1 cellular context compared by ENCODE assay signal in genomic region chr7:105521731-105522458, GRCh38.
TF ChIP-seq lines count a peak whose summit lies in the region.

Gene PUS7 (minus strand): TSS chr7:105522271. CDS start chr7:105508512, 13,759 bp downstream.

TF ChIP-seq in K562, 482 proteins besides CTCF, POLR2A, EP300 and RAD21 (continued from another document and continues in another):
- TF ChIP-seq ZNF280A (IDR thresholded peaks at IDR 0.05; ENCODE audit: low read depth, partially characterized antibody), result no peak
- TF ChIP-seq NFIX (CRISPR knock-in tag; IDR thresholded peaks at IDR 0.05; ENCODE audit: low read depth), result no peak
- TF ChIP-seq DACH1 (IDR thresholded peaks at IDR 0.05; ENCODE audit: partially characterized antibody), result no peak
- TF ChIP-seq NBN (IDR thresholded peaks at IDR 0.05; ENCODE audit: low read depth), result no peak
- TF ChIP-seq ZNF780A (CRISPR knock-in tag; IDR thresholded peaks at IDR 0.05), result no peak
- TF ChIP-seq MEIS2 (IDR thresholded peaks at IDR 0.05; ENCODE audit: partially characterized antibody), result no peak
- TF ChIP-seq KDM2B (CRISPR knock-in tag; IDR thresholded peaks at IDR 0.05), result 0 out of 2 replicates have a peak, but pooled peaks have one; percentile 56
- TF ChIP-seq ZBTB40 (IDR thresholded peaks at IDR 0.05), result no peak
- no peak for TF ChIP-seq ZBTB40 (CRISPR knock-in tag; IDR thresholded peaks at IDR 0.05)
- TF ChIP-seq NFIC (IDR thresholded peaks at IDR 0.05), result no peak; the same call in 1 of the 2 replicates
- no peak for TF ChIP-seq ZNF318 (IDR thresholded peaks at IDR 0.05; ENCODE audit: borderline replicate concordance in 1 of 2, low read depth in 1 of 2)
- TF ChIP-seq ZFX (CRISPR knock-in tag; IDR thresholded peaks at IDR 0.05), result peak; percentile 95
- peak; percentile 79 for TF ChIP-seq U2AF1 (optimal IDR thresholded peaks at IDR 0.05; ENCODE audit: low read depth, low read length)
- peak; percentile 87 to 93 for TF ChIP-seq E2F6 (IDR thresholded peaks at IDR 0.05; ENCODE audit: borderline replicate concordance in 1 of 2, extremely low read depth in 1 of 2, insufficient read depth in 1 of 2, insufficient read length in 1 of 2, low read depth in 1 of 2, low read length in 1 of 2, poor library complexity in 1 of 2, severe bottlenecking in 1 of 2)
- TF ChIP-seq ZNF407 (IDR thresholded peaks at IDR 0.05; ENCODE audit: low read depth), result no peak
- peak in 1 of 2 experiments; percentile 22; a peak in 2 of 4 replicates for TF ChIP-seq HDAC1 (IDR thresholded peaks at IDR 0.05)
- no peak; the same call in 1 of the 2 replicates for TF ChIP-seq ERF (CRISPR knock-in tag; IDR thresholded peaks at IDR 0.05)
- TF ChIP-seq PPARD (CRISPR knock-in tag; IDR thresholded peaks at IDR 0.05), result no peak
- 0 out of 2 replicates have a peak, but pooled peaks have one; percentile 48 for TF ChIP-seq TCF7 (IDR thresholded peaks at IDR 0.05; ENCODE audit: borderline replicate concordance)
